11 cellular contexts compared by ENCODE assay signal in genomic region chr14:91410781-91411536, GRCh38. TPM values are rescaled to one million over a fixed set of nuclear protein-coding genes. Genes with fewer than 3 reads are reported as not detected.
DNase-seq lines count a peak whose midpoint lies in the region; ATAC-seq and TF ChIP-seq lines count a peak whose summit lies in the region.
"Had no signal": no experiment of that assay in that cellular context is flagged by ENCODE, and none has a peak within 500 bp of the region (broad histone marks: within the 10 kb centered on the region; RNA-seq: fewer than 3 reads in every experiment).

No MANE protein-coding gene starts in this region.

- H3K9ac ChIP-seq in OCI-LY1 (ENCODE audit: low read length) (peak overlapping the region; percentile 39; the same call in 1 of the 2 replicates), duodenal mucosa (ENCODE audit: low read depth in 1 of 2, low read length in 2 of 2) (no peak overlapping the region)

- CTCF ChIA-PET in activated naive CD4-positive, alpha-beta T cell treated with anti-CD3 and anti-CD28 coated beads, Interleukin-2, amount 10 ng/mL, durations not matched to agents 7 days and 5 days (lab: Charles Lee): interaction anchor here (0.6 to 1.7 kb wide), 8 partner anchors 11 to 172 kb away, joined by 3 to 10 read pairs (median 4); no protein-coding TSS in a partner anchor

- H3K36me3 ChIP-seq in OCI-LY1 (ENCODE audit: insufficient read depth, low read length) (peaks cover 81% of the 10 kb centered on the region), duodenal mucosa (ENCODE audit: control insufficient read depth in 1 of 2, insufficient read depth in 2 of 2, low read length in 2 of 2) (peaks cover 2 to 28% of the 10 kb centered on the region in 2 donors), transverse colon (no peaks in the 10 kb centered on the region)
- H3K36me3 ChIP-seq: ovary had no signal

- H3K4me3 Mint-ChIP-seq in activated naive CD4-positive, alpha-beta T cell treated with anti-CD3 and anti-CD28 coated beads, Interleukin-2, amount 10 ng/mL, durations not matched to agents 7 days and 5 days: peak overlapping the region; percentile 63

- H3K79me2 ChIP-seq in OCI-LY1 (ENCODE audit: insufficient read depth, low read length): peaks cover 99% of the 10 kb centered on the region

- peak; percentile 29 for DNase-seq in activated naive CD4-positive, alpha-beta T cell treated with anti-CD3 and anti-CD28 coated beads, Interleukin-2, amount 10 ng/mL, durations not matched to agents 7 days and 5 days
- no peak for DNase-seq in activated naive CD4-positive, alpha-beta T cell treated with anti-CD3 and anti-CD28 coated beads, Interleukin-2, amount 50 U/mL, for 16 hours
- no peak for DNase-seq in transverse colon
- no peak for DNase-seq in substantia nigra (lab: John Stamatoyannopoulos, UW)
- DNase-seq: HCEC 1CT, NCI-H226, ovary had no signal

- ATAC-seq in HG03045 (IDR thresholded peaks at IDR 0.05; ENCODE audit: unreplicated experiment): no peak
- no peak for ATAC-seq in HG03378 (IDR thresholded peaks at IDR 0.05; ENCODE audit: unreplicated experiment)

- H3K4me2 ChIP-seq in OCI-LY1 (ENCODE audit: low read length): peak overlapping the region; percentile 62

- peak overlapping the region; percentile 88 for H3K27ac Mint-ChIP-seq in activated naive CD4-positive, alpha-beta T cell treated with anti-CD3 and anti-CD28 coated beads, Interleukin-2, amount 10 ng/mL, durations not matched to agents 7 days and 5 days

- no peaks in the 10 kb centered on the region for H3K9me3 Mint-ChIP-seq in activated naive CD4-positive, alpha-beta T cell treated with anti-CD3 and anti-CD28 coated beads, Interleukin-2, amount 10 ng/mL, durations not matched to agents 7 days and 5 days

- H3K4me1 Mint-ChIP-seq in activated naive CD4-positive, alpha-beta T cell treated with anti-CD3 and anti-CD28 coated beads, Interleukin-2, amount 10 ng/mL, durations not matched to agents 7 days and 5 days: peaks cover 86% of the 10 kb centered on the region

- H3K27me3 ChIP-seq in OCI-LY1 (ENCODE audit: insufficient read depth, low read length): no peaks in the 10 kb centered on the region
- H3K27me3 ChIP-seq in duodenal mucosa (ENCODE audit: control insufficient read depth in 1 of 2, insufficient read depth in 2 of 2, low read length in 2 of 2): no peaks in the 10 kb centered on the region
- no peaks in the 10 kb centered on the region for H3K27me3 ChIP-seq in transverse colon
- H3K27me3 ChIP-seq: ovary had no signal

- peaks cover 97% of the 10 kb centered on the region for H3K4me1 ChIP-seq in OCI-LY1 (ENCODE audit: insufficient read depth, low read length, severe bottlenecking)
- peaks cover 54 to 58% of the 10 kb centered on the region in 2 donors for H3K4me1 ChIP-seq in duodenal mucosa (ENCODE audit: control insufficient read depth in 1 of 2, insufficient read depth in 2 of 2, low read length in 2 of 2)
- H3K4me1 ChIP-seq in transverse colon: peaks cover 0 to 37% (median 17%) of the 10 kb centered on the region in 4 donors

- TF ChIP-seq POLR2A in transverse colon (IDR thresholded peaks at IDR 0.05): no peak

- H3K4me3 ChIP-seq in OCI-LY1 (ENCODE audit: low read depth, low read length, poor library complexity, severe bottlenecking) (peak overlapping the region; percentile 35), duodenal mucosa (ENCODE audit: low read depth in 1 of 2, low read length in 2 of 2) (peak overlapping the region; percentile 5 to 9), transverse colon (no peak overlapping the region)
- H3K4me3 ChIP-seq: ovary had no signal

- no peak for TF ChIP-seq CTCF in OCI-LY1 (IDR thresholded peaks at IDR 0.05; ENCODE audit: low read length)
- TF ChIP-seq CTCF in transverse colon (IDR thresholded peaks at IDR 0.05): no peak

- H3K27me3 Mint-ChIP-seq in activated naive CD4-positive, alpha-beta T cell treated with anti-CD3 and anti-CD28 coated beads, Interleukin-2, amount 10 ng/mL, durations not matched to agents 7 days and 5 days: no peaks in the 10 kb centered on the region

- in situ Hi-C loops in transverse colon (cut with MboI; ENCODE audit: low pct_ligation_motif_present in 1 of 4, low pct_unique_long_range_greater_than_20kb in 1 of 4, low sequenced_read_pairs in 3 of 4): loop anchor here in 1 of 4 donors (25.0 kb wide), 1 partner anchor 99 kb away; no protein-coding TSS in a partner anchor

- no peaks in the 10 kb centered on the region for H3K9me2 ChIP-seq in OCI-LY1 (ENCODE audit: low read depth, low read length)

- H2AFZ ChIP-seq in OCI-LY1 (ENCODE audit: low read length): no peak overlapping the region

- H4K20me1 ChIP-seq in OCI-LY1 (ENCODE audit: insufficient read depth, low read length): no peaks in the 10 kb centered on the region

- 61 to 66% methylated on average over 9 to 12 of the region's 12 CpGs for WGBS in transverse colon (ENCODE audit: low coverage in 1 of 2), 2 donors

- no peaks in the 10 kb centered on the region for H3K9me3 ChIP-seq in OCI-LY1 (ENCODE audit: low read length)
- H3K9me3 ChIP-seq in duodenal mucosa (ENCODE audit: control insufficient read depth in 1 of 2, low read length in 2 of 2): no peaks in the 10 kb centered on the region
- H3K9me3 ChIP-seq in transverse colon: no peaks in the 10 kb centered on the region
- H3K9me3 ChIP-seq: ovary had no signal

- intact Hi-C loops in transverse colon (cut with DNase I; ENCODE audit: low total_unique reads): no loop called here

- H3K27ac ChIP-seq in OCI-LY1 (ENCODE audit: low read depth, low read length, poor library complexity, severe bottlenecking) (peak overlapping the region; percentile 71), duodenal mucosa (ENCODE audit: low read depth, low read length) (no peak overlapping the region), transverse colon (peak overlapping the region; percentile 26 to 62 (median 44)), substantia nigra (ENCODE audit: low read depth, low read length, poor library complexity, severe bottlenecking) (no peak overlapping the region)
- H3K27ac ChIP-seq: ovary had no signal

- H3F3A ChIP-seq in OCI-LY1 (ENCODE audit: insufficient read depth, low read length): no peaks in the 10 kb centered on the region

- peaks cover 85% of the 10 kb centered on the region for H3K36me3 Mint-ChIP-seq in activated naive CD4-positive, alpha-beta T cell treated with anti-CD3 and anti-CD28 coated beads, Interleukin-2, amount 10 ng/mL, durations not matched to agents 7 days and 5 days

- TF ChIP-seq EP300 in transverse colon (IDR thresholded peaks at IDR 0.05; ENCODE audit: low read depth): no peak

RNA-seq across cellular contexts. Expression of gene CCDC88C, which starts 6.7 kb away (rescaled TPM):
- total RNA-seq in transverse colon: 100 to 1,000 TPM in 1 of 4 donors, 10 to 100 TPM in 3; 29.5 to 171 (median 60.3) TPM

Comparison
In these comparisons a context has a peak if more than half of its experiments do, and no peak if none do; other contexts are left out.
1. H3K27ac ChIP-seq: peak in OCI-LY1 (single experiment) and transverse colon (4 of 4); none in duodenal mucosa (single experiment) and substantia nigra (single experiment).
2. H3K4me3 ChIP-seq: peak in OCI-LY1 (single experiment) and duodenal mucosa (2 of 2); none in transverse colon (0 of 4).